ENCODE assay signal across 8 cellular contexts in genomic region chr7:74658171-74659004, GRCh38. TPM values are rescaled to one million over a fixed set of nuclear protein-coding genes. Genes with fewer than 3 reads are reported as not detected.
A peak's percentile ranks its signal among the peaks of the same experiment; 100 is the strongest.
DNase-seq lines count a peak whose midpoint lies in the region; ATAC-seq, FAIRE-seq and TF ChIP-seq lines count a peak whose summit lies in the region.

No MANE protein-coding gene starts in this region.

- ATAC-seq in GM21526 (IDR thresholded peaks at IDR 0.05; ENCODE audit: low FRiP score, unreplicated experiment) (peak; percentile 44), IMR-90 (ENCODE audit: low read depth) (peak; percentile 83)

- 1% methylated on average over 41 of the region's 108 CpGs; no CpG with 5 or more reads in 1 of the 2 experiments for WGBS in IMR-90 (ENCODE audit: extremely low coverage in 2 of 2, insufficient read length in 1 of 2), 2 experiments

- peaks cover 49% of the 10 kb centered on the region for H4K20me1 ChIP-seq in IMR-90 (ENCODE audit: insufficient read depth, low read length)

- no peak; the same call in 1 of the 2 replicates for TF ChIP-seq POLR2A in IMR-90 (IDR thresholded peaks at IDR 0.05; ENCODE audit: low read depth, low read length)

- H2BK120ac ChIP-seq in IMR-90 (ENCODE audit: low read depth, low read length), result peak overlapping the region; percentile 16; the same call in 1 of the 2 replicates

- no peaks in the 10 kb centered on the region for H3K9me3 ChIP-seq in IMR-90 (ENCODE audit: control insufficient read depth, insufficient read depth, low read length)

- H4K91ac ChIP-seq in IMR-90 (ENCODE audit: insufficient read depth, low read depth, low read length), result peak overlapping the region; percentile 94

- dilution Hi-C loops in IMR-90 (cut with HindIII; ENCODE audit: low sequenced_read_pairs, unreplicated experiment), result no loop called here

- peak overlapping the region; percentile 87 for H2AFZ ChIP-seq in IMR-90 (replicated peaks; ENCODE audit: low read length, poor library complexity)

- FAIRE-seq in D721Med (lab: Jason Lieb, UNC), result no peak

- peaks cover 27% of the 10 kb centered on the region for H3K4me1 ChIP-seq in IMR-90 (ENCODE audit: control insufficient read depth, insufficient read depth, low read length)

- DNase-seq in D721Med (ENCODE audit: insufficient read length, low spot score) (peak; percentile 87), IMR-90 (peak; percentile 90), OCI-M1 (lab: John Stamatoyannopoulos, UW) (peak; percentile 98), epithelial cell of prostate (ENCODE audit: low read depth, low spot score) (peak; percentile 65), mucosa of gallbladder (ENCODE audit: low spot score) (peak; percentile 93)
- peak; percentile 91 for DNase-seq in activated T-cell treated with anti-CD3 and anti-CD28 coated beads, Interleukin-2, amount 50 U/mL, for 1 hour
- DNase-seq in stimulated activated CD8-positive, alpha-beta memory T cell treated with anti-CD3 and anti-CD28 coated beads, Interleukin-4, amount 100 ng/mL, for 1 hour (ENCODE audit: low read depth in 2 of 2, low spot score in 1 of 2), result peak; percentile 73 to 76

- peaks cover 17% of the 10 kb centered on the region for H3K9me1 ChIP-seq in IMR-90 (ENCODE audit: insufficient read depth, low read length)

- peak overlapping the region; percentile 11 to 88; a peak in 2 of 4 replicates for H4K8ac ChIP-seq in IMR-90 (ENCODE audit: low read depth in 2 of 2, low read length in 2 of 2)

- peak overlapping the region; percentile 80 for H3K56ac ChIP-seq in IMR-90 (ENCODE audit: extremely low read depth, insufficient read depth, low read length)

- H3K23ac ChIP-seq in IMR-90 (ENCODE audit: low read depth, low read length), result peak overlapping the region; percentile 93

- H3K4ac ChIP-seq in IMR-90 (ENCODE audit: low read depth, low read length), result peak overlapping the region; percentile 95

- peak overlapping the region; percentile 86 for H3K9ac ChIP-seq in IMR-90 (ENCODE audit: low read depth, low read length)

- in situ Hi-C loops in IMR-90 (cut with MboI; ENCODE audit: low sequenced_read_pairs), result loop anchor here (5.0 kb wide), 1 partner anchor 51 kb away; no protein-coding TSS in a partner anchor

- POLR2A ChIA-PET in IMR-90 (lab: Charles Lee; ENCODE audit: unreplicated experiment), result interaction anchor here (0.6 kb wide), 3 partner anchors 10 to 42 kb away, joined by 5 to 30 read pairs (median 14); no protein-coding TSS in a partner anchor

- peak overlapping the region; percentile 87 for H3K14ac ChIP-seq in IMR-90 (replicated peaks; ENCODE audit: low read depth, low read length)

- H3K18ac ChIP-seq in IMR-90 (ENCODE audit: low read depth, low read length), result peak overlapping the region; percentile 49

- H2AK9ac ChIP-seq in IMR-90 (replicated peaks; ENCODE audit: low read depth, low read length, poor library complexity), result peak overlapping the region; percentile 98

- no peak for TF ChIP-seq RAD21 in IMR-90 (IDR thresholded peaks at IDR 0.05; ENCODE audit: low read length)

- peak overlapping the region; percentile 80 for H3K4me3 ChIP-seq in IMR-90 (ENCODE audit: insufficient read depth, low read depth, low read length)

- H2BK5ac ChIP-seq in IMR-90 (ENCODE audit: low read depth, low read length, poor library complexity, severe bottlenecking), result peak overlapping the region; percentile 99

- H4K5ac ChIP-seq in IMR-90 (ENCODE audit: low read depth, low read length), result peak overlapping the region; percentile 82

- intact Hi-C loops in IMR-90 (cut with micrococcal nuclease), result no loop called here

- H3K4me2 ChIP-seq in IMR-90 (ENCODE audit: low read depth, low read length), result peak overlapping the region; percentile 98

- peaks cover 4% of the 10 kb centered on the region for H3K36me3 ChIP-seq in IMR-90 (ENCODE audit: control insufficient read depth, insufficient read depth, low read length)

- H3K27me3 ChIP-seq in IMR-90 (ENCODE audit: control insufficient read depth, insufficient read depth, low read length), result no peaks in the 10 kb centered on the region

- peak overlapping the region; percentile 32 for H2AK5ac ChIP-seq in IMR-90 (ENCODE audit: low read depth, low read length)

- no peak overlapping the region for H2BK20ac ChIP-seq in IMR-90 (ENCODE audit: low read depth, low read length)

- peaks cover 3 to 40% of the 10 kb centered on the region in 2 experiments; a peak in 2 of 4 replicates for H3K79me1 ChIP-seq in IMR-90 (ENCODE audit: low read depth in 1 of 2, low read length in 2 of 2)

- H3K27ac ChIP-seq in IMR-90 (ENCODE audit: insufficient read depth, low read length), result peak overlapping the region; percentile 95
- H3K27ac ChIP-seq in epithelial cell of prostate, result peak overlapping the region; percentile 93

- TF ChIP-seq CTCF in D721Med (IDR thresholded peaks at IDR 0.05; ENCODE audit: insufficient read depth, missing control alignments), result no peak
- TF ChIP-seq CTCF in IMR-90 (conservative IDR thresholded peaks at IDR 0.05; ENCODE audit: low read depth, low read length), result no peak

- BruUV-seq in IMR-90 (replicated peaks; lab: Mats Ljungman, UMichigan), result no TSS peak

- H2BK15ac ChIP-seq in IMR-90 (ENCODE audit: low read depth, low read length), result 0 out of 3 replicates have a peak overlapping the region, but pooled peaks have one; percentile 42

- CTCF ChIA-PET in IMR-90 (lab: Yijun Ruan, JAX), result interaction anchor here (0.6 kb wide), 2 partner anchors 36 to 79 kb away, joined by 4 to 10 read pairs; no protein-coding TSS in a partner anchor

TF ChIP-seq in IMR-90, 13 proteins besides CTCF, POLR2A, EP300 and RAD21:
- TF ChIP-seq CEBPB (IDR thresholded peaks at IDR 0.05; ENCODE audit: low read depth, low read length), result peak; percentile 68
- TF ChIP-seq BHLHE40 (IDR thresholded peaks at IDR 0.05; ENCODE audit: low read depth, low read length), result peak; percentile 89
- TF ChIP-seq MXI1 (IDR thresholded peaks at IDR 0.05; ENCODE audit: borderline replicate concordance, low read depth, low read length), result peak; percentile 84
- TF ChIP-seq, protein P1, sequence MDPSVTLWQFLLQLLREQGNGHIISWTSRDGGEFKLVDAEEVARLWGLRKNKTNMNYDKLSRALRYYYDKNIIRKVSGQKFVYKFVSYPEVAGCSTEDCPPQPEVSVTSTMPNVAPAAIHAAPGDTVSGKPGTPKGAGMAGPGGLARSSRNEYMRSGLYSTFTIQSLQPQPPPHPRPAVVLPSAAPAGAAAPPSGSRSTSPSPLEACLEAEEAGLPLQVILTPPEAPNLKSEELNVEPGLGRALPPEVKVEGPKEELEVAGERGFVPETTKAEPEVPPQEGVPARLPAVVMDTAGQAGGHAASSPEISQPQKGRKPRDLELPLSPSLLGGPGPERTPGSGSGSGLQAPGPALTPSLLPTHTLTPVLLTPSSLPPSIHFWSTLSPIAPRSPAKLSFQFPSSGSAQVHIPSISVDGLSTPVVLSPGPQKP (IDR thresholded peaks at IDR 0.05; ENCODE audit: borderline replicate concordance, low read depth, low read length), result no peak
- peak; percentile 73; the same call in 1 of the 2 replicates for TF ChIP-seq RFX5 (IDR thresholded peaks at IDR 0.05; ENCODE audit: low read depth, low read length)
- no peak for TF ChIP-seq CHD1 (IDR thresholded peaks at IDR 0.05; ENCODE audit: low read depth, low read length)
- TF ChIP-seq MAZ (IDR thresholded peaks at IDR 0.05; ENCODE audit: borderline replicate concordance, low read depth, low read length), result peak; percentile 96

RNA-seq across cellular contexts. Expression of gene GTF2I, which starts 0.9 kb away (rescaled TPM):
- total RNA-seq in IMR-90 (2012; rRNA removed) (46.4 and 66.7 TPM in 2 replicates), mucosa of gallbladder (345 TPM)
- 78.3 and 88.8 TPM in 2 replicates for polyA plus RNA-seq in IMR-90 (2012; rRNA removed)
- 18.4 and 23.4 TPM in 2 replicates for polyA plus RNA-seq in IMR-90 (2012; cell fraction: cytosol; rRNA removed)
- polyA plus RNA-seq in IMR-90 (2012; cell fraction: nucleus; rRNA removed; ENCODE audit: low replicate concordance), result 131 and 548 TPM in 2 replicates

Comparison
In these comparisons a context has a peak if more than half of its experiments do, and no peak if none do; other contexts are left out.
1. Peak in every context shown above with its lines: DNase-seq, ATAC-seq, H3K4me3 ChIP-seq and H3K27ac ChIP-seq.